Comparison of ENCODE assay signal across 8 cellular contexts in the genomic region with DNA sequence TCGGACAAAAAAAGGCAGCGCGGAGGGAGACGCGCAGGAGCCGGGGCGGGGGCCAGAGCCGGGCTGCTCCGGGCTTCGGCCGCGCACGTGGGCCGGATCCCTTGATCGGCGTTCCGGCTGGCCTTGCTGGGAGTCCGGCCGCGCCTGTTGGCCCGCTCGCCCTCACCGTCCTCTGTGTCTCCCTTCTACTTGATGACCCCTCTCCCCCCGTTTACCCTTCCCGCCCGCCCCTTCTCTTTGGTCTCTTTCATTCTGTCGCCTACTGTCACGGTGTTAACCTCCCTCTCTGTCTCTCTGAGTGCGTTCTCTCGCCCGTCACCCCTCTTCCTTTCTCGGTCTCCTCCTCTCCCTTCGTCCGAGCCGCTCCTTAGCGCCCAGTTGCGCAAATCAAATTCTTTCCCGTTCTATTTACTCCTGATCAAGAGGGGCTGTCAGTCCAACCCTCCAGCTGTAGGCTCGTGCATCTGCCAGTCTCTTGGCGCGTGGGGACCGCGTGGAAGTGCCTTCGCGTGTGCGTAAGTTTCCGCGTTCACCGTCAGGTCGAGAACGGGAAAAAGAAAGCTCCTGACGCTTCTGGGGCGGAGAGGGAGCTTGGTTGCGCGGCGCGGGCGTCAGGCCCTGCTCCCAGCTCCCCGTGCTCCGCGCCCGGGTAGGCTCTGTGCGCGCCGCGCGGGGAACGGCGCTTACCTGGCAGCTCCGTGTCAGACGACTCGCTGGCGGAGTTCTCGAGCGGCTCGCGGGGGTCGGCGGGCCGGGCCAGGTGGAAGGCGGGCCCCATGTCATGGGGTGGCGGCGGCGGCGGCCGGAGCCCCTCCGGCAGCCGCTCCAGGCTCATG. TPM values are rescaled to one million over a fixed set of nuclear protein-coding genes. Genes with fewer than 3 reads are reported as not detected.
DNase-seq lines count a peak whose midpoint lies in the region; ATAC-seq and TF ChIP-seq lines count a peak whose summit lies in the region.

No MANE protein-coding gene starts in this region.

- peak overlapping the region; percentile 80 for H3K27ac ChIP-seq in 22Rv1

- peaks cover 42 to 56% (median 53%) of the 10 kb centered on the region in 3 donors for H3K4me1 Mint-ChIP-seq in naive B cell

- peak overlapping the region; percentile 74 to 91 (median 88) for H3K4me3 Mint-ChIP-seq in naive B cell

- DNase-seq in GM03348 (ENCODE audit: low spot score) (peak; percentile 53), NCI-H526 (lab: John Stamatoyannopoulos, UW) (peak; percentile 15 to 64), dermis blood vessel endothelial cell (peak; percentile 37), naive B cell (no peak), mesenteric fat pad (ENCODE audit: low spot score) (no peak), nucleus accumbens (lab: John Stamatoyannopoulos, UW) (no peak)

- ATAC-seq in naive B cell (ENCODE audit: low read depth in 2 of 2), result peak; percentile 29 to 37
- ATAC-seq in GM18870 (IDR thresholded peaks at IDR 0.05; ENCODE audit: unreplicated experiment), result no peak

- peak overlapping the region in 3 of 6 donors; percentile 22 to 95 (median 24) for H3K27ac Mint-ChIP-seq in naive B cell

- TF ChIP-seq CTCF in 22Rv1 (IDR thresholded peaks at IDR 0.05), result no peak

- peaks cover 0 to 31% of the 10 kb centered on the region in 2 donors for H3K36me3 Mint-ChIP-seq in naive B cell

- H3K27me3 Mint-ChIP-seq in naive B cell, result peaks cover 68 to 89% (median 86%) of the 10 kb centered on the region in 3 donors

- peaks cover 2 to 14% (median 7%) of the 10 kb centered on the region in 7 donors for H3K9me3 Mint-ChIP-seq in naive B cell

RNA-seq across cellular contexts. Expression of a gene that starts 0.8 kb away (rescaled TPM):
- total RNA-seq in dermis blood vessel endothelial cell (0.51 TPM in 1 of 2 replicates, not detected in the other), mesenteric fat pad (0.13 TPM)
- polyA plus RNA-seq in naive B cell (ENCODE audit: low read depth in 6 of 6), result not detected

Comparison
In these comparisons a context has a peak if more than half of its experiments do, and no peak if none do; other contexts are left out.
1. DNase-seq: peak in GM03348 (single experiment), NCI-H526 (2 of 2) and dermis blood vessel endothelial cell (single experiment); none in naive B cell (single experiment), mesenteric fat pad (single experiment) and nucleus accumbens (0 of 56).